ENCODE assay signal across 1 cellular context in genomic region chr19:12400618-12401502, GRCh38.
TF ChIP-seq lines count a peak whose summit lies in the region.

Gene ZNF799, minus strand, starts transcription at chr19:12401271. Its CDS starts 201 bp downstream, at chr19:12401070.

TF ChIP-seq in HepG2, 621 proteins besides CTCF, POLR2A, EP300 and RAD21 (continued from another document and continues in another):
- TF ChIP-seq E2F2 (CRISPR knock-in tag; IDR thresholded peaks at IDR 0.05; ENCODE audit: borderline replicate concordance), result no peak
- no peak for TF ChIP-seq ZNF232 (CRISPR knock-in tag; IDR thresholded peaks at IDR 0.05; ENCODE audit: borderline replicate concordance)
- no peak for TF ChIP-seq ZNF775 (CRISPR knock-in tag; IDR thresholded peaks at IDR 0.05; ENCODE audit: borderline replicate concordance)
- TF ChIP-seq ESRRA (CRISPR knock-in tag; IDR thresholded peaks at IDR 0.05; ENCODE audit: low read depth), result peak; percentile 46
- TF ChIP-seq ZNF530 (CRISPR knock-in tag; IDR thresholded peaks at IDR 0.05; ENCODE audit: low read depth), result no peak
- TF ChIP-seq ZNF549 (CRISPR knock-in tag; IDR thresholded peaks at IDR 0.05), result no peak
- no peak for TF ChIP-seq FOSL1 (CRISPR knock-in tag; IDR thresholded peaks at IDR 0.05; ENCODE audit: borderline replicate concordance)
- peak; percentile 77; the same call in 1 of the 2 replicates for TF ChIP-seq ZNF501 (CRISPR knock-in tag; IDR thresholded peaks at IDR 0.05)
- TF ChIP-seq ELF3 (CRISPR knock-in tag; IDR thresholded peaks at IDR 0.05), result peak; percentile 86
- TF ChIP-seq FOXK2 (IDR thresholded peaks at IDR 0.05), result no peak
- TF ChIP-seq NR0B2 (CRISPR knock-in tag; IDR thresholded peaks at IDR 0.05), result peak; percentile 36; the same call in 1 of the 2 replicates
- TF ChIP-seq TEAD2 (CRISPR knock-in tag; IDR thresholded peaks at IDR 0.05), result no peak
- TF ChIP-seq RBM39 (IDR thresholded peaks at IDR 0.05; ENCODE audit: low read depth, low read length, poor library complexity, severe bottlenecking), result no peak
- TF ChIP-seq ZNF710 (CRISPR knock-in tag; IDR thresholded peaks at IDR 0.05; ENCODE audit: borderline replicate concordance), result 0 out of 2 replicates have a peak, but pooled peaks have one; percentile 85
- TF ChIP-seq DNMT1 (CRISPR knock-in tag; IDR thresholded peaks at IDR 0.05), result no peak
- no peak for TF ChIP-seq ATF6 (CRISPR knock-in tag; conservative IDR thresholded peaks at IDR 0.05)
- no peak for TF ChIP-seq EHMT2 (IDR thresholded peaks at IDR 0.05; ENCODE audit: borderline replicate concordance, low read depth, low read length)
- TF ChIP-seq ZNF12 (CRISPR knock-in tag; IDR thresholded peaks at IDR 0.05), result no peak; the same call in 1 of the 2 replicates
- no peak for TF ChIP-seq ZNF674 (CRISPR knock-in tag; IDR thresholded peaks at IDR 0.05; ENCODE audit: low read depth)
- TF ChIP-seq ZNF567 (CRISPR knock-in tag; IDR thresholded peaks at IDR 0.05; ENCODE audit: borderline replicate concordance), result no peak
- no peak for TF ChIP-seq RCOR2 (CRISPR knock-in tag; IDR thresholded peaks at IDR 0.05)
- TF ChIP-seq ZNF83 (CRISPR knock-in tag; IDR thresholded peaks at IDR 0.05; ENCODE audit: borderline replicate concordance), result no peak
- TF ChIP-seq LBX2 (CRISPR knock-in tag; IDR thresholded peaks at IDR 0.05; ENCODE audit: borderline replicate concordance), result no peak; the same call in 1 of the 2 replicates
- TF ChIP-seq SP2 (CRISPR knock-in tag; IDR thresholded peaks at IDR 0.05), result peak; percentile 87
- TF ChIP-seq ZNF205 (CRISPR knock-in tag; IDR thresholded peaks at IDR 0.05), result no peak
- TF ChIP-seq ZBTB4 (CRISPR knock-in tag; IDR thresholded peaks at IDR 0.05; ENCODE audit: borderline replicate concordance), result no peak
- peak; percentile 60; the same call in 1 of the 2 replicates for TF ChIP-seq KAT8 (CRISPR knock-in tag; IDR thresholded peaks at IDR 0.05)
- no peak for TF ChIP-seq ZBED4 (CRISPR knock-in tag; IDR thresholded peaks at IDR 0.05; ENCODE audit: borderline replicate concordance)
- TF ChIP-seq ZNF3 (CRISPR knock-in tag; IDR thresholded peaks at IDR 0.05), result no peak
- peak; percentile 55; the same call in 1 of the 2 replicates for TF ChIP-seq ZMYM4 (CRISPR knock-in tag; IDR thresholded peaks at IDR 0.05)
- no peak for TF ChIP-seq PAWR (CRISPR knock-in tag; IDR thresholded peaks at IDR 0.05; ENCODE audit: borderline replicate concordance)
- 0 out of 2 replicates have a peak, but pooled peaks have one; percentile 20 for TF ChIP-seq ZBTB20 (CRISPR knock-in tag; IDR thresholded peaks at IDR 0.05; ENCODE audit: borderline replicate concordance, low read depth)
- peak; percentile 80 for TF ChIP-seq TGIF2 (CRISPR knock-in tag; IDR thresholded peaks at IDR 0.05)
- TF ChIP-seq HNF4G (IDR thresholded peaks at IDR 0.05; ENCODE audit: borderline replicate concordance, low read depth, low read length), result no peak
- TF ChIP-seq HNF4G (CRISPR knock-in tag; IDR thresholded peaks at IDR 0.05; ENCODE audit: borderline replicate concordance, low read depth), result no peak
- no peak for TF ChIP-seq ATRX (CRISPR knock-in tag; IDR thresholded peaks at IDR 0.05; ENCODE audit: borderline replicate concordance)
- TF ChIP-seq KDM5B (CRISPR knock-in tag; IDR thresholded peaks at IDR 0.05; ENCODE audit: borderline replicate concordance), result peak; percentile 65; the same call in 1 of the 2 replicates
- TF ChIP-seq HIC2 (CRISPR knock-in tag; IDR thresholded peaks at IDR 0.05; ENCODE audit: low read depth), result no peak
- TF ChIP-seq ZBTB49 (CRISPR knock-in tag; IDR thresholded peaks at IDR 0.05; ENCODE audit: borderline replicate concordance), result no peak
- peak; percentile 81 for TF ChIP-seq SPEN (CRISPR knock-in tag; IDR thresholded peaks at IDR 0.05; ENCODE audit: low read depth)
- TF ChIP-seq CSRNP2 (CRISPR knock-in tag; conservative IDR thresholded peaks at IDR 0.05; ENCODE audit: low read depth), result no peak
- no peak for TF ChIP-seq SYNCRIP (IDR thresholded peaks at IDR 0.05; ENCODE audit: insufficient read depth, low read depth, low read length)
